Comparison of ENCODE assay signal across 27 cellular contexts in the genomic region with DNA sequence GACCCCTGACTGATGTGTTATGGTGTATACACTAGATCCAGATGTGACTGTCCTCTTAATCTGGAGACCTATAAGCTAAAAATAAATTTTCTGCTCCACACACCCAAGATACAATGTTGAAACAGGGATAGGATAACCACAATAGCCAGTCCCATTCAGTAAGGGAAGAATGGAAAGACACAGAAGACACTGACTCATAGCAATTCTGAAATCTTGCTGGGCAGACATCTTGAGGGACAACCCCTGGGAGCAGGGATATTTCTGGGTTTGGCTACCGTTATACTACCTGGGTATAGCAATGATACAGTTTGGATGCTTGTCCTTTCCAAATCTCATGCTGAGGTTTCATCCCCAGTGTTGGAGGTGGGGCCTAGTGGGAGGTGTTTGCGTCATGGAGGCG.
"Had no signal": no experiment of that assay in that cellular context is flagged by ENCODE, and none has a peak within 500 bp of the region (broad histone marks: within the 10 kb centered on the region; RNA-seq: fewer than 3 reads in every experiment).

No MANE protein-coding gene starts in this region.

- H3K4me1 ChIP-seq: stomach, suprapubic skin, testis, thyroid gland, tibial artery, tibial nerve, transverse colon, upper lobe of left lung, upper lobe of right lung, uterus, vagina had no signal

- H3K9me3 ChIP-seq: suprapubic skin, testis, thoracic aorta, thyroid gland, tibial artery, upper lobe of right lung, uterus, vagina had no signal

- H3K27me3 ChIP-seq: stomach, suprapubic skin, testis, thyroid gland, tibial artery, tibial nerve, transverse colon, upper lobe of left lung, upper lobe of right lung, uterus, vagina had no signal

- ATAC-seq: stimulated activated effector memory CD8-positive, alpha-beta T cell treated with anti-CD3 and anti-CD28 coated beads, Interleukin-12 subunit alpha, Interleukin-12 subunit beta, amount 100 ng/mL, for 72 hours; stimulated activated memory B cell treated with anti-CD40 and anti-IgM and Interleukin-4, amounts not matched to agents 10 μg/mL and 1 μg/mL and 100 μg/mL, for 72 hours; stimulated activated naive B cell treated with anti-CD40 and anti-IgM and Interleukin-4, amounts not matched to agents 10 μg/mL and 1 μg/mL and 100 μg/mL, for 72 hours; stimulated activated naive CD8-positive, alpha-beta T cell treated with anti-CD3 and anti-CD28 coated beads, Interleukin-15, amount 100 ng/mL, for 72 hours; stimulated activated naive CD8-positive, alpha-beta T cell treated with anti-CD3 and anti-CD28 coated beads, Interleukin-15, Interleukin-2, amounts not matched to agents 100 U/mL and 50 U/mL, for 24 hours; upper lobe of right lung had no signal

- DNase-seq: stimulated activated CD4-positive, alpha-beta T cell treated with anti-CD3 and anti-CD28 coated beads, Interleukin-2, amount 100 ng/mL, for 48 hours; stimulated activated CD4-positive, alpha-beta T cell treated with anti-CD3 and anti-CD28 coated beads, Interleukin-4, amount 100 ng/mL, for 1 hour; stimulated activated CD4-positive, alpha-beta T cell treated with anti-CD3 and anti-CD28 coated beads, Interleukin-4, amount 100 ng/mL, for 24 hours; stimulated activated CD4-positive, alpha-beta T cell treated with anti-CD3 and anti-CD28 coated beads, Interleukin-4, amount 100 ng/mL, for 4 hours; stimulated activated CD8-positive, alpha-beta memory T cell treated with anti-CD3 and anti-CD28 coated beads, Interleukin-4, amount 100 ng/mL, for 48 hours; stimulated activated naive B cell treated with anti-CD40 and anti-IgM and Interleukin-4, amounts not matched to agents 10 μg/mL and 1 μg/mL and 100 μg/mL, for 72 hours; stimulated activated naive CD4-positive, alpha-beta T cell; stimulated activated naive CD4-positive, alpha-beta T cell treated with Interleukin-2 at 50 U/mL for 16 hours; stimulated activated naive CD8-positive, alpha-beta T cell treated with anti-CD3 and anti-CD28 coated beads, Interleukin-15, amount 100 ng/mL, for 72 hours; stimulated activated naive CD8-positive, alpha-beta T cell treated with anti-CD3 and anti-CD28 coated beads, Interleukin-15, Interleukin-2, amounts not matched to agents 100 U/mL and 50 U/mL, for 24 hours; stomach; substantia nigra; testis; thyroid gland; tibial artery; transverse colon; trophoblast cell; upper lobe of left lung; upper lobe of right lung; uterus had no signal

- H3K4me3 ChIP-seq: stomach, suprapubic skin, testis, thoracic aorta, thyroid gland, tibial artery, tibial nerve, transverse colon, upper lobe of left lung, upper lobe of right lung, uterus, vagina had no signal

- H3K36me3 ChIP-seq: stomach, suprapubic skin, thoracic aorta, thyroid gland, tibial artery, tibial nerve, transverse colon, upper lobe of left lung, upper lobe of right lung, uterus, vagina had no signal

- FAIRE-seq: urothelium cell line had no signal

- H3K27ac ChIP-seq: stomach, suprapubic skin, testis, thoracic aorta, thyroid gland, tibial artery, tibial nerve, transverse colon, upper lobe of left lung, upper lobe of right lung, uterus, vagina had no signal
